In the genomic region with DNA sequence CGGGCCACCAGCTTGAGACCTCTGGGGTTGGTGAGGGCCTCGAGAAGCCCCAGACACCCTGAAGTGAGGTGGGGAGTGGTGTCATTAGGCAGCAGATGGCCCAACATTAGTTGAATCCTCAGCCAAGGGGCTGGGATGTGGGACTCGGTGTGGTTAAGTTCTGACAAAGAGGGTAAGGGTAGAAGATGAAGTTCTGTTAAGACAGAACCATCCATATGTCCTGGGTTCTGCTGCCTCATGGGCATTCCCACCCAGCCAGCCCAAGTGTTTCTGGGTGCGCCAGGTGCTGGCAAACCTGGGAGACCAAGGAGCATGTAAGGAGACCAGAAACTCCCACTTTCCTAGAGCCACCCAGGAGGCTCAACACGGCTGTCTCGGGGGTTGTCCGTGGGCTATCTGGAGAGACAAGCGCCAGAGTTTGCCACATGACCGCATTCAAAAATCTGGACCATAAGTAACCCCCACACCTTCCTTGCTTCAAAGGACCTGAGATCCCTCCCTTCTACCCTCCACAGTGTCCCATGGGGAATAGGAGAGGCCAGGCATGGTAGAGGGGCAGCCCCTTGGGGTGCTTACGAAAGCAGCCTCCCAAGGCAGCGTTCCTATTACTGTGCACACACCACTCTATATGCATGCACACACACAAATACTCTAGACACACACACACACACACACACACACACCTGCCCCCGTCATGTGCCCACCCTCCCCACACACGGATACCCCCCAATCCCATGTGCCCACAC, we compare ENCODE assay signal across 16 cellular contexts.
"Had no signal": no experiment of that assay in that cellular context is flagged by ENCODE, and none has a peak within 500 bp of the region (broad histone marks: within the 10 kb centered on the region; RNA-seq: fewer than 3 reads in every experiment).

No MANE protein-coding gene starts in this region.

- H3K36me3 Mint-ChIP-seq: activated naive CD4-positive, alpha-beta T cell treated with anti-CD3 and anti-CD28 coated beads, Interleukin-2, amount 50 U/mL, for 24 hours; mesothelial cell of epicardium had no signal

- H3K4me3 Mint-ChIP-seq: activated naive CD4-positive, alpha-beta T cell treated with anti-CD3 and anti-CD28 coated beads, Interleukin-2, amount 50 U/mL, for 24 hours; activated T-cell treated with anti-CD3 and anti-CD28 coated beads, Interleukin-2, amount 50 U/mL, for 72 hours; mesothelial cell of epicardium had no signal

- H3K4me1 Mint-ChIP-seq: activated naive CD4-positive, alpha-beta T cell treated with anti-CD3 and anti-CD28 coated beads, Interleukin-2, amount 50 U/mL, for 24 hours had no signal

- H3K4me1 ChIP-seq: prostate gland had no signal

- DNase-seq: activated CD8-positive, alpha-beta memory T cell treated with anti-CD3 and anti-CD28 coated beads for 24 hours; activated CD8-positive, alpha-beta memory T cell treated with anti-CD3 and anti-CD28 coated beads, Interleukin-2, amount 50 U/mL, for 48 hours; activated gamma-delta T cell; activated T-cell treated with anti-CD3 and anti-CD28 coated beads, Interleukin-2, amount 50 U/mL, for 72 hours; amniotic stem cell; occipital lobe; right cardiac atrium; stimulated activated CD4-positive, alpha-beta T cell treated with anti-CD3 and anti-CD28 coated beads, Interleukin-4, amount 100 ng/mL, for 1 hour; T-helper 1 cell; T1000 had no signal

- H3K4me3 ChIP-seq: lung, prostate gland, skin epidermis had no signal

- H3K36me3 ChIP-seq: prostate gland had no signal

- ATAC-seq: activated T-cell treated with anti-CD3 and anti-CD28 coated beads, Interleukin-2, amount 50 U/mL, for 72 hours; left colon; right cardiac atrium had no signal

- H3K27me3 Mint-ChIP-seq: activated naive CD4-positive, alpha-beta T cell treated with anti-CD3 and anti-CD28 coated beads, Interleukin-2, amount 50 U/mL, for 24 hours had no signal

- H3K27ac Mint-ChIP-seq: activated naive CD4-positive, alpha-beta T cell treated with anti-CD3 and anti-CD28 coated beads, Interleukin-2, amount 50 U/mL, for 24 hours; activated T-cell treated with anti-CD3 and anti-CD28 coated beads, Interleukin-2, amount 50 U/mL, for 72 hours; mesothelial cell of epicardium had no signal

- H3K9me3 Mint-ChIP-seq: activated naive CD4-positive, alpha-beta T cell treated with anti-CD3 and anti-CD28 coated beads, Interleukin-2, amount 50 U/mL, for 24 hours; mesothelial cell of epicardium had no signal

- H3K27ac ChIP-seq: prostate gland, skin epidermis had no signal

- H3K9me3 ChIP-seq: prostate gland had no signal
